In genomic region chr3:10763817-10764313, GRCh38 we compare ENCODE assay signal across 20 cellular contexts. TPM values are rescaled to one million over a fixed set of nuclear protein-coding genes. Genes with fewer than 3 reads are reported as not detected.
"Had no signal": no experiment of that assay in that cellular context is flagged by ENCODE, and none has a peak within 500 bp of the region (broad histone marks: within the 10 kb centered on the region; RNA-seq: fewer than 3 reads in every experiment).

No MANE protein-coding gene starts in this region.

- H3K4me1 Mint-ChIP-seq: activated CD4-positive, alpha-beta T cell treated with anti-CD3 and anti-CD28 coated beads, Interleukin-2, amount 10 ng/mL, durations not matched to agents 7 days and 5 days; naive thymus-derived CD4-positive, alpha-beta T cell; stimulated activated naive CD8-positive, alpha-beta T cell treated with anti-CD3 and anti-CD28 coated beads, Interleukin-15, amount 100 ng/mL, for 72 hours had no signal

- H3K27me3 ChIP-seq: testis had no signal

- H3K27ac Mint-ChIP-seq: activated CD4-positive, alpha-beta T cell treated with anti-CD3 and anti-CD28 coated beads, Interleukin-2, amount 10 ng/mL, durations not matched to agents 7 days and 5 days; activated naive CD8-positive, alpha-beta T cell; memory B cell; naive thymus-derived CD4-positive, alpha-beta T cell; stimulated activated naive CD8-positive, alpha-beta T cell treated with anti-CD3 and anti-CD28 coated beads, Interleukin-15, amount 100 ng/mL, for 72 hours; T-helper 1 cell treated with Interleukin-12 subunit alpha and Interleukin-12 subunit beta and Interleukin-4 antibody, amounts not matched to agents 30 μg/mL and 1 μg/mL, for 36 hours; type B pancreatic cell had no signal

- ATAC-seq: gastroesophageal sphincter; heart left ventricle; naive thymus-derived CD4-positive, alpha-beta T cell; sciatic nerve; stimulated activated naive CD8-positive, alpha-beta T cell treated with anti-CD3 and anti-CD28 coated beads, Interleukin-15, amount 100 ng/mL, for 72 hours had no signal

- H3K9me3 ChIP-seq: esophagus muscularis mucosa, gastroesophageal sphincter, heart left ventricle, left ventricle myocardium inferior, testis had no signal

- H3K4me2 ChIP-seq: smooth muscle cell had no signal

- DNase-seq: activated CD4-positive, alpha-beta T cell treated with anti-CD3 and anti-CD28 coated beads, Interleukin-2, amount 10 ng/mL, durations not matched to agents 7 days and 5 days; activated T-cell treated with anti-CD3 and anti-CD28 coated beads for 4 hours; central memory CD4-positive, alpha-beta T cell; cortex of kidney; effector CD4-positive, alpha-beta T cell; heart left ventricle; left ventricle myocardium inferior; naive thymus-derived CD4-positive, alpha-beta T cell; stimulated activated CD4-positive, alpha-beta T cell treated with anti-CD3 and anti-CD28 coated beads, Interleukin-4, amount 100 ng/mL, for 1 hour; stimulated activated naive CD8-positive, alpha-beta T cell treated with anti-CD3 and anti-CD28 coated beads, Interleukin-15, amount 100 ng/mL, for 72 hours; testis had no signal

- H3K4me1 ChIP-seq: esophagus muscularis mucosa, gastroesophageal sphincter, heart left ventricle, left ventricle myocardium inferior, testis had no signal

- H3K4me3 ChIP-seq: esophagus muscularis mucosa, gastroesophageal sphincter, heart left ventricle, left ventricle myocardium inferior, smooth muscle cell had no signal

- H3K4me3 Mint-ChIP-seq: activated CD4-positive, alpha-beta T cell treated with anti-CD3 and anti-CD28 coated beads, Interleukin-2, amount 10 ng/mL, durations not matched to agents 7 days and 5 days; activated naive CD8-positive, alpha-beta T cell; memory B cell; naive thymus-derived CD4-positive, alpha-beta T cell; stimulated activated naive CD8-positive, alpha-beta T cell treated with anti-CD3 and anti-CD28 coated beads, Interleukin-15, amount 100 ng/mL, for 72 hours; T-helper 1 cell treated with Interleukin-12 subunit alpha and Interleukin-12 subunit beta and Interleukin-4 antibody, amounts not matched to agents 30 μg/mL and 1 μg/mL, for 36 hours; type B pancreatic cell had no signal

- H3K36me3 ChIP-seq: esophagus muscularis mucosa, gastroesophageal sphincter, heart left ventricle, left ventricle myocardium inferior had no signal

- H3K36me3 Mint-ChIP-seq: activated naive CD8-positive, alpha-beta T cell; memory B cell; naive thymus-derived CD4-positive, alpha-beta T cell; type B pancreatic cell had no signal

- H3K9me3 Mint-ChIP-seq: activated CD4-positive, alpha-beta T cell treated with anti-CD3 and anti-CD28 coated beads, Interleukin-2, amount 10 ng/mL, durations not matched to agents 7 days and 5 days; memory B cell; naive thymus-derived CD4-positive, alpha-beta T cell; stimulated activated naive CD8-positive, alpha-beta T cell treated with anti-CD3 and anti-CD28 coated beads, Interleukin-15, amount 100 ng/mL, for 72 hours; T-helper 1 cell treated with Interleukin-12 subunit alpha and Interleukin-12 subunit beta and Interleukin-4 antibody, amounts not matched to agents 30 μg/mL and 1 μg/mL, for 36 hours; type B pancreatic cell had no signal

- H3K27ac ChIP-seq: esophagus muscularis mucosa, gastroesophageal sphincter, heart left ventricle, left ventricle myocardium inferior, testis had no signal

RNA-seq across cellular contexts. Expression of gene SLC6A11, which starts 52.2 kb away (rescaled TPM):
- total RNA-seq: activated CD4-positive, alpha-beta T cell treated with anti-CD3 and anti-CD28 coated beads, Interleukin-2, amount 10 ng/mL, durations not matched to agents 7 days and 5 days; endothelial cell of umbilical vein; esophagus muscularis mucosa; heart left ventricle; left ventricle myocardium inferior; naive thymus-derived CD4-positive, alpha-beta T cell; smooth muscle cell had no signal
- polyA plus RNA-seq: endothelial cell of umbilical vein; heart left ventricle; naive thymus-derived CD4-positive, alpha-beta T cell; smooth muscle cell had no signal
